17 cellular contexts compared by ENCODE assay signal in genomic region chr10:22478555-22479334, GRCh38.
"Had no signal": no experiment of that assay in that cellular context is flagged by ENCODE, and none has a peak within 500 bp of the region (broad histone marks: within the 10 kb centered on the region; RNA-seq: fewer than 3 reads in every experiment).

No MANE protein-coding gene starts in this region.

- H3K4me3 Mint-ChIP-seq: activated CD4-positive, alpha-beta memory T cell treated with anti-CD3 and anti-CD28 coated beads for 36 hours; activated T-cell treated with anti-CD3 and anti-CD28 coated beads, Interleukin-2, amount 50 U/mL, for 4 hours; stimulated activated naive B cell treated with anti-CD40 and anti-IgM and Interleukin-4, amounts not matched to agents 10 μg/mL and 1 μg/mL and 100 μg/mL, for 72 hours had no signal

- ATAC-seq: activated T-cell treated with anti-CD3 and anti-CD28 coated beads, Interleukin-2, amount 50 U/mL, for 4 hours; effector memory CD8-positive, alpha-beta T cell; gastrocnemius medialis; naive thymus-derived CD4-positive, alpha-beta T cell had no signal

- H3K27ac ChIP-seq: cardiac muscle cell, epithelial cell of prostate, gastrocnemius medialis, prostate gland, sigmoid colon, upper lobe of right lung had no signal

- H3K9me3 Mint-ChIP-seq: activated CD4-positive, alpha-beta memory T cell treated with anti-CD3 and anti-CD28 coated beads for 36 hours; activated T-cell treated with anti-CD3 and anti-CD28 coated beads, Interleukin-2, amount 50 U/mL, for 4 hours; effector memory CD8-positive, alpha-beta T cell; stimulated activated naive B cell treated with anti-CD40 and anti-IgM and Interleukin-4, amounts not matched to agents 10 μg/mL and 1 μg/mL and 100 μg/mL, for 72 hours had no signal

- H3K9me3 ChIP-seq: gastrocnemius medialis, prostate gland, sigmoid colon, upper lobe of right lung had no signal

- H3K4me3 ChIP-seq: cardiac muscle cell, gastrocnemius medialis, lung, prostate gland, sigmoid colon, upper lobe of right lung had no signal

- H3K27ac Mint-ChIP-seq: activated CD4-positive, alpha-beta memory T cell treated with anti-CD3 and anti-CD28 coated beads for 36 hours; effector memory CD8-positive, alpha-beta T cell; naive thymus-derived CD4-positive, alpha-beta T cell; stimulated activated naive B cell treated with anti-CD40 and anti-IgM and Interleukin-4, amounts not matched to agents 10 μg/mL and 1 μg/mL and 100 μg/mL, for 72 hours had no signal

- H3K36me3 Mint-ChIP-seq: activated CD4-positive, alpha-beta memory T cell treated with anti-CD3 and anti-CD28 coated beads for 36 hours had no signal

- DNase-seq: activated CD4-positive, alpha-beta memory T cell treated with anti-CD3 and anti-CD28 coated beads for 36 hours; activated CD4-positive, alpha-beta T cell treated with anti-CD3 and anti-CD28 coated beads for 1 hour; activated naive CD4-positive, alpha-beta T cell; activated T-cell treated with anti-CD3 and anti-CD28 coated beads, Interleukin-2, amount 50 U/mL, for 4 hours; cortex of kidney; effector memory CD8-positive, alpha-beta T cell; gastrocnemius medialis; naive thymus-derived CD4-positive, alpha-beta T cell; sigmoid colon; stimulated activated CD4-positive, alpha-beta T cell treated with anti-CD3 and anti-CD28 coated beads, Interleukin-2, amount 100 ng/mL, for 24 hours; stimulated activated naive B cell treated with anti-CD40 and anti-IgM and Interleukin-4, amounts not matched to agents 10 μg/mL and 1 μg/mL and 100 μg/mL, for 72 hours; SW 1271; upper lobe of right lung had no signal

- H3K36me3 ChIP-seq: cardiac muscle cell, gastrocnemius medialis, prostate gland, sigmoid colon, upper lobe of right lung had no signal
